Comparison of ENCODE assay signal across 8 cellular contexts in the genomic region with DNA sequence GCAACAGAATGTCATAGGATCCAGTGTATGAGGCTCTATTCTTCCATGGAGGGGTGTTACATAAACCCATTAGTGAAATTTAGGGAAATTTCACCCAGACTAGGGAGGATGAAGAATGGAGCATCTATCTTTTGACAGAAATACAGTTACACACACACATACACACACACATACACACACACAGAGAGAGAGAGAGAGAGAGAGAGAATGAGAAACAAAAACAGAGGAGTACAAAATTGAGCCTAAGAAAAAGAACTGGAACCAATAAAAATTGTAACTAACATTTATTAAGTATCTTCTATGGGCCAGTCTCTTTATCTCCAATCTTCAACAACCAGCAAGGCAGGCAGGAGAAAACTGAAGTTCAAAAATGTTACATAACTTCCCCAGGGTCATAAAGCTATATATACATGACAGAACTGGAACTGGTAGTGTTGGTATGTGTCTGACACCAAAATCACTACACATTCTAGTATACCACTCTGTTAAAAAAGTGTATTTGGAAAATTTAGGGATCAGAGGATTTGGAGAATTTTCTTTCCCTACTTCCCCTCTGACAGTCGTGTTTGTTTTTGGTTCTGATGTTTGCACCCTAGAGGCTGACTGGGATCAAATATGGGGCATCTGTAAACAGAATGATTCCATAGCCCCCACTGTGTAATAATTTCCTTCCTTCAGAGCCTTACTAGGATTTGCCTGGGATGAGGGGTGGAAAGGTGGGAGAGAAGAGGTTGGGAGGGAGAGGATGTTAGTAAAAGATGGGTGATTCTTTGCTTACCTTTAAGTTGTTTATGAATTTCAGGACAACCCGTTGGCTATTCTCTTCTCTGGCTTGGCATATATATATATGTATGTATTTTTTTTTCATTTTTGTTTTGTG. TPM values are rescaled to one million over a fixed set of nuclear protein-coding genes. Genes with fewer than 3 reads are reported as not detected.
DNase-seq lines count a peak whose midpoint lies in the region; ATAC-seq, FAIRE-seq and TF ChIP-seq lines count a peak whose summit lies in the region.

No MANE protein-coding gene starts in this region.

- H3K4me3 ChIP-seq in A549 (peak overlapping the region; percentile 96), HUES48 (ENCODE audit: low read depth, low read length) (peak overlapping the region; percentile 68), astrocyte (ENCODE audit: insufficient read depth, low read depth, low read length) (peak overlapping the region; percentile 92)

- peak overlapping the region; percentile 77 for H3K27ac Mint-ChIP-seq in astrocyte (ENCODE audit: unreplicated experiment)

- CTCF ChIA-PET in A549 (lab: Yijun Ruan, JAX): interaction anchor here (1.1 kb wide), 2 partner anchors 9 to 208 kb away, joined by 3 read pairs; no protein-coding TSS in a partner anchor

- H4K20me1 ChIP-seq in astrocyte (ENCODE audit: insufficient read depth, low read length): peaks cover 14% of the 10 kb centered on the region

- H3K9me3 Mint-ChIP-seq in astrocyte (ENCODE audit: unreplicated experiment): no peaks in the 10 kb centered on the region

- H3K36me3 ChIP-seq in HUES48 (ENCODE audit: control insufficient read depth, insufficient read depth, low read length) (no peaks in the 10 kb centered on the region), astrocyte (ENCODE audit: insufficient read depth, low read length) (no peaks in the 10 kb centered on the region)

- DNase-seq in A549 (ENCODE audit: low read depth in 1 of 2, low spot score in 1 of 2) (no peak), astrocyte (ENCODE audit: low read depth) (no peak), lung microvascular endothelial cell (ENCODE audit: low read depth in 2 of 2) (peak; percentile 12 to 20), NCI-H82 treated with DMSO at 0.1 percent for 48 hours (lab: John Stamatoyannopoulos, UW; ENCODE audit: unreplicated experiment) (no peak)

- H3K79me2 ChIP-seq in astrocyte (ENCODE audit: insufficient read depth, low read length): peaks cover 35% of the 10 kb centered on the region

- H3K9ac ChIP-seq in HUES48 (ENCODE audit: low read depth, low read length) (no peak overlapping the region), astrocyte (ENCODE audit: low read length) (peak overlapping the region; percentile 92)

- H3K27ac ChIP-seq in A549 (peak overlapping the region; percentile 97; a peak in 5 of 6 replicates), HUES48 (ENCODE audit: low read depth, low read length) (no peak overlapping the region), astrocyte (ENCODE audit: low read depth, low read length) (no peak overlapping the region)

- H3K4me2 ChIP-seq in A549 (peak overlapping the region; percentile 73), astrocyte (ENCODE audit: low read length) (peak overlapping the region; percentile 93)

- FAIRE-seq in A549 (lab: Jason Lieb, UNC) (no peak), astrocyte (lab: Jason Lieb, UNC) (no peak)

- no peak for TF ChIP-seq EP300 in A549 (IDR thresholded peaks at IDR 0.05)

- H3K27me3 ChIP-seq in HUES48 (ENCODE audit: control insufficient read depth, insufficient read depth, low read length) (peaks cover 20% of the 10 kb centered on the region), astrocyte (ENCODE audit: insufficient read depth, low read length) (no peaks in the 10 kb centered on the region)

- H3K4me3 Mint-ChIP-seq in astrocyte (ENCODE audit: unreplicated experiment): peak overlapping the region; percentile 86

- TF ChIP-seq CTCF in A549 (IDR thresholded peaks at IDR 0.05) (no peak), astrocyte (IDR thresholded peaks at IDR 0.05; ENCODE audit: insufficient read depth, low read depth, low read length) (no peak)

- POLR2A ChIA-PET in A549 (lab: Yijun Ruan, JAX): no interaction called here

- H2AFZ ChIP-seq in astrocyte (ENCODE audit: low read depth, low read length): no peak overlapping the region

- TF ChIP-seq POLR2A in A549 (IDR thresholded peaks at IDR 0.05; ENCODE audit: low read length): no peak

- TF ChIP-seq RAD21 in A549 (conservative IDR thresholded peaks at IDR 0.05 in 1 of 2, IDR thresholded peaks at IDR 0.05 in 1 of 2): no peak

- no peaks in the 10 kb centered on the region for H3K27me3 Mint-ChIP-seq in astrocyte (ENCODE audit: low read depth, unreplicated experiment)

- H3K4me1 ChIP-seq in A549 (peaks cover 15% of the 10 kb centered on the region; the same call in 2 of the 3 replicates), HUES48 (ENCODE audit: control insufficient read depth, insufficient read depth, low read length) (peaks cover 11% of the 10 kb centered on the region; the same call in 1 of the 2 replicates), astrocyte (ENCODE audit: insufficient read depth, low read length) (peaks cover 5% of the 10 kb centered on the region)

- ATAC-seq in A549: no peak
- ATAC-seq in GM21825 (IDR thresholded peaks at IDR 0.05; ENCODE audit: unreplicated experiment): no peak
- ATAC-seq in HG03139 (IDR thresholded peaks at IDR 0.05; ENCODE audit: unreplicated experiment): no peak
- ATAC-seq in GM18858 (IDR thresholded peaks at IDR 0.05; ENCODE audit: unreplicated experiment): no peak

- H3K9me3 ChIP-seq in A549 (no peaks in the 10 kb centered on the region), HUES48 (ENCODE audit: control insufficient read depth, insufficient read depth, low read length) (no peaks in the 10 kb centered on the region), astrocyte (ENCODE audit: insufficient read depth, low read depth, low read length) (no peaks in the 10 kb centered on the region)

- no peaks in the 10 kb centered on the region for H3K36me3 Mint-ChIP-seq in astrocyte (ENCODE audit: low read depth, unreplicated experiment)

- WGBS in A549 (ENCODE audit: missing lambda C conversion rate): 22% methylated on average over 2 of the region's 2 CpGs

- peaks cover 16% of the 10 kb centered on the region for H3K4me1 Mint-ChIP-seq in astrocyte (ENCODE audit: low read depth, unreplicated experiment)

TF ChIP-seq in A549, 52 proteins besides CTCF, POLR2A, EP300 and RAD21:
- TF ChIP-seq ZSCAN20 (CRISPR knock-in tag; IDR thresholded peaks at IDR 0.05): no peak
- TF ChIP-seq RARB (CRISPR knock-in tag; IDR thresholded peaks at IDR 0.05): no peak
- TF ChIP-seq EHMT2 (IDR thresholded peaks at IDR 0.05; ENCODE audit: low read depth): no peak

RNA-seq across cellular contexts. Expression of gene ZFYVE9, which starts 1.0 kb away (rescaled TPM):
- polyA plus RNA-seq in A549 (2011; rRNA removed): 11.9 and 14.9 TPM in 2 replicates
- polyA plus RNA-seq in A549 (2012; cell fraction: cytosol; rRNA removed): 1.6 and 1.9 TPM in 2 replicates
- polyA plus RNA-seq in A549 (2012; cell fraction: nucleus; rRNA removed): 0.84 and 1.2 TPM in 2 replicates
- polyA plus RNA-seq in A549 (2017; fragmentation: RNase III; extraction: RNeasy Plus Mini Kit Qiagen cat#74134 plus additional on column Dnase treatment): 6.9 to 7.4 TPM (median 7.1 TPM) in 3 replicates
- polyA minus RNA-seq in A549 (2011; rRNA and poly(A)+ RNA removed): 16.1 and 16.7 TPM in 2 replicates
- total RNA-seq in astrocyte: 16.4 and 16.5 TPM in 2 replicates
- 23.5 and 36.7 TPM in 2 replicates for total RNA-seq in lung microvascular endothelial cell

Comparison
In these comparisons a context has a peak if more than half of its experiments do, and no peak if none do; other contexts are left out.
1. DNase-seq: peak in lung microvascular endothelial cell (2 of 2); none in A549 (0 of 2), astrocyte (single experiment) and NCI-H82 treated with DMSO at 0.1 percent for 48 hours (single experiment).
2. H3K27ac ChIP-seq: peak in A549 (2 of 2); none in HUES48 (single experiment) and astrocyte (single experiment).
3. Peak in every context shown above with its lines, with median percentiles within 50 percentile points of each other: H3K4me3 ChIP-seq.